12 cellular contexts compared by ENCODE assay signal in genomic region chr12:67663121-67663520, GRCh38. TPM values are rescaled to one million over a fixed set of nuclear protein-coding genes. Genes with fewer than 3 reads are reported as not detected.
DNase-seq lines count a peak whose midpoint lies in the region; ATAC-seq and TF ChIP-seq lines count a peak whose summit lies in the region.
"Had no signal": no experiment of that assay in that cellular context is flagged by ENCODE, and none has a peak within 500 bp of the region (broad histone marks: within the 10 kb centered on the region; RNA-seq: fewer than 3 reads in every experiment).

No MANE protein-coding gene starts in this region.

- H3K27me3 Mint-ChIP-seq in activated CD4-positive, alpha-beta T cell treated with anti-CD3 and anti-CD28 coated beads for 36 hours: no peaks in the 10 kb centered on the region

- TF ChIP-seq POLR2A in sigmoid colon (IDR thresholded peaks at IDR 0.05): no peak

- H3K4me3 ChIP-seq in fibroblast of villous mesenchyme (ENCODE audit: low read depth, low read length): no peak overlapping the region
- no peak overlapping the region for H3K4me3 ChIP-seq in sigmoid colon
- H3K4me3 ChIP-seq: ovary had no signal

- H3K9me3 ChIP-seq in sigmoid colon: no peaks in the 10 kb centered on the region
- H3K9me3 ChIP-seq: ovary had no signal

- intact Hi-C loops in activated CD4-positive, alpha-beta T cell treated with anti-CD3 and anti-CD28 coated beads for 36 hours (cut with DNase I, micrococcal nuclease): no loop called here
- intact Hi-C loops in sigmoid colon (cut with DNase I): no loop called here

- POLR2A ChIA-PET in activated CD4-positive, alpha-beta T cell treated with anti-CD3 and anti-CD28 coated beads for 36 hours (lab: Charles Lee): no interaction called here

- H3K4me1 Mint-ChIP-seq in activated CD4-positive, alpha-beta T cell treated with anti-CD3 and anti-CD28 coated beads for 36 hours: peaks cover 75% of the 10 kb centered on the region

- no peak for ATAC-seq in activated CD4-positive, alpha-beta T cell treated with anti-CD3 and anti-CD28 coated beads for 36 hours

- peaks cover 29% of the 10 kb centered on the region for H3K36me3 Mint-ChIP-seq in activated CD4-positive, alpha-beta T cell treated with anti-CD3 and anti-CD28 coated beads for 36 hours (ENCODE audit: low read depth)

- TF ChIP-seq CTCF in fibroblast of villous mesenchyme (IDR thresholded peaks at IDR 0.05; ENCODE audit: insufficient read depth, low read depth, low read length): no peak
- no peak for TF ChIP-seq CTCF in sigmoid colon (IDR thresholded peaks at IDR 0.05)

- H3K4me1 ChIP-seq in sigmoid colon: peaks cover 0 to 97% (median 83%) of the 10 kb centered on the region in 4 donors

- no peaks in the 10 kb centered on the region for H3K27me3 ChIP-seq in sigmoid colon
- H3K27me3 ChIP-seq: ovary had no signal

- peaks cover 0 to 6% (median 4%) of the 10 kb centered on the region in 4 donors for H3K36me3 ChIP-seq in sigmoid colon
- H3K36me3 ChIP-seq: ovary had no signal

- DNase-seq in activated CD4-positive, alpha-beta T cell treated with anti-CD3 and anti-CD28 coated beads for 36 hours: no peak
- DNase-seq in activated CD4-positive, alpha-beta T cell treated with anti-CD3 and anti-CD28 coated beads, Interleukin-2, amount 50 U/mL, for 48 hours: no peak
- DNase-seq in RPMI7951 (ENCODE audit: low read depth): peak; percentile 46
- DNase-seq in fibroblast of villous mesenchyme (ENCODE audit: low read depth): peak; percentile 75
- no peak for DNase-seq in sigmoid colon
- no peak for DNase-seq in NCI-H345 treated with DMSO at 0.1 percent for 48 hours (lab: John Stamatoyannopoulos, UW; ENCODE audit: unreplicated experiment)
- DNase-seq in globus pallidus (ENCODE audit: low spot score): no peak
- no peak for DNase-seq in activated effector memory CD4-positive, alpha-beta T cell treated with Interleukin-2 at 50 U/mL for 16 hours
- DNase-seq: GF-D8; NCI-H146; ovary; stimulated activated CD4-positive, alpha-beta T cell treated with anti-CD3 and anti-CD28 coated beads, Interleukin-4, amount 100 ng/mL, for 1 hour had no signal

- 64 to 80% methylated on average over 3 of the region's 3 CpGs for WGBS in sigmoid colon, 2 donors

- peak overlapping the region; percentile 36 to 81 (median 66) for H3K27ac ChIP-seq in sigmoid colon
- H3K27ac ChIP-seq: ovary had no signal

- no peaks in the 10 kb centered on the region for H3K9me3 Mint-ChIP-seq in activated CD4-positive, alpha-beta T cell treated with anti-CD3 and anti-CD28 coated beads for 36 hours (ENCODE audit: low read depth)

- no peak overlapping the region for H3K4me3 Mint-ChIP-seq in activated CD4-positive, alpha-beta T cell treated with anti-CD3 and anti-CD28 coated beads for 36 hours

- TF ChIP-seq EP300 in sigmoid colon (IDR thresholded peaks at IDR 0.05): peak in 1 of 4 donors; percentile 67

- CTCF ChIA-PET in activated CD4-positive, alpha-beta T cell treated with anti-CD3 and anti-CD28 coated beads for 36 hours (lab: Charles Lee): interaction anchor here (0.7 to 1.0 kb wide), 4 partner anchors 29 to 312 kb away, joined by 3 to 4 read pairs (median 3); no protein-coding TSS in a partner anchor

- peak overlapping the region; percentile 33 for H3K27ac Mint-ChIP-seq in activated CD4-positive, alpha-beta T cell treated with anti-CD3 and anti-CD28 coated beads for 36 hours

RNA-seq across cellular contexts. Expression of gene DYRK2, which starts 14.6 kb away (rescaled TPM):
- 10 to 100 TPM; 19.2 to 21.5 TPM for total RNA-seq in activated CD4-positive, alpha-beta T cell treated with anti-CD3 and anti-CD28 coated beads for 36 hours
- 24.1 and 24.5 TPM in 2 replicates for total RNA-seq in RPMI7951 (2014; rRNA removed; shearing (Covaris generic))
- total RNA-seq in fibroblast of villous mesenchyme: 20.7 and 25.1 TPM in 2 replicates
- total RNA-seq in sigmoid colon: 10 to 100 TPM; 17.6 to 32.4 (median 23.3) TPM
- polyA plus RNA-seq in sigmoid colon: 10 to 100 TPM; 22.8 to 32.8 (median 26.1) TPM

Comparison
In these comparisons a context has a peak if more than half of its experiments do, and no peak if none do; other contexts are left out.
1. DNase-seq: peak in RPMI7951 (single experiment) and fibroblast of villous mesenchyme (single experiment); none in activated CD4-positive, alpha-beta T cell treated with anti-CD3 and anti-CD28 coated beads for 36 hours (single experiment), activated CD4-positive, alpha-beta T cell treated with anti-CD3 and anti-CD28 coated beads, Interleukin-2, amount 50 U/mL, for 48 hours (0 of 2), sigmoid colon (single experiment), NCI-H345 treated with DMSO at 0.1 percent for 48 hours (single experiment), globus pallidus (single experiment) and activated effector memory CD4-positive, alpha-beta T cell treated with Interleukin-2 at 50 U/mL for 16 hours (single experiment).